Comparison of ENCODE assay signal across 19 cellular contexts in genomic region chr7:140454657-140455015, GRCh38. TPM values are rescaled to one million over a fixed set of nuclear protein-coding genes. Genes with fewer than 3 reads are reported as not detected.
DNase-seq lines count a peak whose midpoint lies in the region; ATAC-seq and TF ChIP-seq lines count a peak whose summit lies in the region.
"Had no signal": no experiment of that assay in that cellular context is flagged by ENCODE, and none has a peak within 500 bp of the region (broad histone marks: within the 10 kb centered on the region; RNA-seq: fewer than 3 reads in every experiment).

No MANE protein-coding gene starts in this region.

- CTCF ChIA-PET in activated CD4-positive, alpha-beta memory T cell treated with anti-CD3 and anti-CD28 coated beads for 36 hours (lab: Charles Lee), result interaction anchor here (1.3 to 2.0 kb wide), 5 partner anchors 11 to 558 kb away, joined by 3 to 10 read pairs (median 5); no protein-coding TSS in a partner anchor

- TF ChIP-seq POLR2A in transverse colon (IDR thresholded peaks at IDR 0.05), result no peak

- no peak for TF ChIP-seq CTCF in natural killer cell (IDR thresholded peaks at IDR 0.05)
- TF ChIP-seq CTCF in colonic mucosa (IDR thresholded peaks at IDR 0.05), result no peak
- TF ChIP-seq CTCF in transverse colon (IDR thresholded peaks at IDR 0.05), result no peak

- H3K9me3 ChIP-seq in colonic mucosa (no peaks in the 10 kb centered on the region), transverse colon (no peaks in the 10 kb centered on the region)
- H3K9me3 ChIP-seq: esophagus muscularis mucosa, ovary, sigmoid colon, uterus had no signal

- peaks cover 27% of the 10 kb centered on the region for H3K36me3 Mint-ChIP-seq in natural killer cell treated with Interleukin-12 subunit alpha and Interleukin-12 subunit beta and Interleukin-15 and Interleukin-18, amount 100 ng/mL, for 72 hours
- H3K36me3 Mint-ChIP-seq in natural killer cell, result peaks cover 46% of the 10 kb centered on the region
- peaks cover 57% of the 10 kb centered on the region for H3K36me3 Mint-ChIP-seq in activated CD4-positive, alpha-beta memory T cell treated with anti-CD3 and anti-CD28 coated beads for 36 hours

- WGBS in transverse colon (ENCODE audit: low coverage in 1 of 2), 2 donors, result 43 to 53% methylated on average over 3 to 8 of the region's 8 CpGs

- TF ChIP-seq EP300 in transverse colon (IDR thresholded peaks at IDR 0.05; ENCODE audit: low read depth), result no peak

- H3K27me3 ChIP-seq in colonic mucosa (no peaks in the 10 kb centered on the region), transverse colon (no peaks in the 10 kb centered on the region)
- H3K27me3 ChIP-seq: cardiac muscle cell, esophagus muscularis mucosa, ovary, sigmoid colon, uterus had no signal

- POLR2A ChIA-PET in activated CD4-positive, alpha-beta memory T cell treated with anti-CD3 and anti-CD28 coated beads for 36 hours (lab: Charles Lee), result interaction anchor here (1.3 to 2.3 kb wide), 4 partner anchors 8 to 79 kb away, joined by 3 to 10 read pairs (median 5); partner anchors contain the start of gene SLC37A3

- intact Hi-C loops in natural killer cell (cut with micrococcal nuclease) (no loop called here), colonic mucosa (cut with DNase I) (no loop called here), transverse colon (cut with DNase I; ENCODE audit: low total_unique reads) (no loop called here)
- intact Hi-C loops in activated CD4-positive, alpha-beta memory T cell treated with anti-CD3 and anti-CD28 coated beads for 36 hours (cut with micrococcal nuclease), result loop anchor here (1.0 to 5.0 kb wide), 3 partner anchors 22 to 78 kb away; partner anchors contain the start of gene RAB19

- peaks cover 6% of the 10 kb centered on the region for H3K4me1 ChIP-seq in colonic mucosa
- H3K4me1 ChIP-seq in transverse colon, result peaks cover 3 to 73% (median 53%) of the 10 kb centered on the region in 4 donors
- H3K4me1 ChIP-seq: esophagus muscularis mucosa, sigmoid colon, uterus had no signal

- peak overlapping the region in 1 of 2 donors; percentile 64 for H3K9ac ChIP-seq in colonic mucosa (ENCODE audit: low read depth in 2 of 2, low read length in 2 of 2)

- peak in 1 of 2 donors; percentile 24 for ATAC-seq in natural killer cell treated with Interleukin-12 subunit alpha and Interleukin-12 subunit beta and Interleukin-15 and Interleukin-18, amount 100 ng/mL, for 72 hours
- ATAC-seq in natural killer cell, result no peak
- ATAC-seq in HG03039 (IDR thresholded peaks at IDR 0.05; ENCODE audit: unreplicated experiment), result no peak
- ATAC-seq: left ventricle myocardium superior had no signal

- no peaks in the 10 kb centered on the region for H3K9me3 Mint-ChIP-seq in natural killer cell treated with Interleukin-12 subunit alpha and Interleukin-12 subunit beta and Interleukin-15 and Interleukin-18, amount 100 ng/mL, for 72 hours
- no peaks in the 10 kb centered on the region for H3K9me3 Mint-ChIP-seq in natural killer cell
- no peaks in the 10 kb centered on the region for H3K9me3 Mint-ChIP-seq in activated CD4-positive, alpha-beta memory T cell treated with anti-CD3 and anti-CD28 coated beads for 36 hours

- no peak overlapping the region for H3K4me3 Mint-ChIP-seq in natural killer cell treated with Interleukin-12 subunit alpha and Interleukin-12 subunit beta and Interleukin-15 and Interleukin-18, amount 100 ng/mL, for 72 hours
- no peak overlapping the region for H3K4me3 Mint-ChIP-seq in natural killer cell
- H3K4me3 Mint-ChIP-seq in activated CD4-positive, alpha-beta memory T cell treated with anti-CD3 and anti-CD28 coated beads for 36 hours, result no peak overlapping the region

- peak overlapping the region; percentile 3 to 72 for H3K27ac Mint-ChIP-seq in natural killer cell treated with Interleukin-12 subunit alpha and Interleukin-12 subunit beta and Interleukin-15 and Interleukin-18, amount 100 ng/mL, for 72 hours
- peak overlapping the region in 1 of 2 donors; percentile 48 for H3K27ac Mint-ChIP-seq in natural killer cell
- peak overlapping the region; percentile 87 for H3K27ac Mint-ChIP-seq in activated CD4-positive, alpha-beta memory T cell treated with anti-CD3 and anti-CD28 coated beads for 36 hours

- H3K4me3 ChIP-seq in colonic mucosa, result no peak overlapping the region
- no peak overlapping the region for H3K4me3 ChIP-seq in transverse colon
- H3K4me3 ChIP-seq: cardiac muscle cell, esophagus muscularis mucosa, ovary, sigmoid colon, uterus had no signal

- peak overlapping the region; percentile 66 for H3K27ac ChIP-seq in colonic mucosa
- peak overlapping the region; percentile 67 to 82 (median 75) for H3K27ac ChIP-seq in transverse colon
- H3K27ac ChIP-seq: cardiac muscle cell, esophagus muscularis mucosa, ovary, sigmoid colon, uterus had no signal

- no peaks in the 10 kb centered on the region for H3K27me3 Mint-ChIP-seq in natural killer cell treated with Interleukin-12 subunit alpha and Interleukin-12 subunit beta and Interleukin-15 and Interleukin-18, amount 100 ng/mL, for 72 hours
- H3K27me3 Mint-ChIP-seq in natural killer cell (ENCODE audit: low read depth in 2 of 2), result no peaks in the 10 kb centered on the region
- no peaks in the 10 kb centered on the region for H3K27me3 Mint-ChIP-seq in activated CD4-positive, alpha-beta memory T cell treated with anti-CD3 and anti-CD28 coated beads for 36 hours

- peaks cover 35 to 39% of the 10 kb centered on the region in 2 donors for H3K4me1 Mint-ChIP-seq in natural killer cell treated with Interleukin-12 subunit alpha and Interleukin-12 subunit beta and Interleukin-15 and Interleukin-18, amount 100 ng/mL, for 72 hours (ENCODE audit: low read depth in 2 of 2)
- H3K4me1 Mint-ChIP-seq in natural killer cell, result peaks cover 21 to 30% of the 10 kb centered on the region in 2 donors
- peaks cover 64% of the 10 kb centered on the region for H3K4me1 Mint-ChIP-seq in activated CD4-positive, alpha-beta memory T cell treated with anti-CD3 and anti-CD28 coated beads for 36 hours (ENCODE audit: low read depth)

- in situ Hi-C loops in transverse colon (cut with MboI; ENCODE audit: low pct_ligation_motif_present in 1 of 4, low pct_unique_long_range_greater_than_20kb in 1 of 4, low sequenced_read_pairs in 3 of 4), result no loop called here

- DNase-seq in natural killer cell treated with Interleukin-12 subunit alpha and Interleukin-12 subunit beta and Interleukin-15 and Interleukin-18, amount 100 ng/mL, for 72 hours (ENCODE audit: low spot score), result no peak
- DNase-seq in natural killer cell (no peak), colonic mucosa (no peak), transverse colon (no peak), superior temporal gyrus (ENCODE audit: extremely low spot score) (no peak), NCI-H128 (lab: John Stamatoyannopoulos, UW; ENCODE audit: unreplicated experiment) (no peak)
- DNase-seq in activated CD4-positive, alpha-beta memory T cell treated with anti-CD3 and anti-CD28 coated beads for 36 hours, result no peak
- DNase-seq: COR-L47, left ventricle myocardium superior, NCI-H187, NCI-H446, ovary, sigmoid colon, uterus had no signal

- H3K36me3 ChIP-seq in colonic mucosa, result peaks cover 9% of the 10 kb centered on the region
- H3K36me3 ChIP-seq in transverse colon, result peaks cover 0 to 48% (median 15%) of the 10 kb centered on the region in 4 donors
- H3K36me3 ChIP-seq: ovary, uterus had no signal

RNA-seq across cellular contexts. Expression of gene MKRN1, which starts 24.7 kb away (rescaled TPM):
- total RNA-seq in natural killer cell treated with Interleukin-12 subunit alpha and Interleukin-12 subunit beta and Interleukin-15 and Interleukin-18, amount 100 ng/mL, for 72 hours, result 10 to 100 TPM; 46.5 to 97.9 TPM
- 100 to 1,000 TPM; 119 to 146 (median 136) TPM for total RNA-seq in natural killer cell
- 100 to 1,000 TPM; 104 to 106 TPM for total RNA-seq in activated CD4-positive, alpha-beta memory T cell treated with anti-CD3 and anti-CD28 coated beads for 36 hours
- total RNA-seq in colonic mucosa, result 100 to 1,000 TPM; 175 to 240 TPM
- total RNA-seq in transverse colon, result 100 to 1,000 TPM; 143 to 288 (median 187) TPM

RNA-seq across cellular contexts. Expression of gene RAB19, which starts 50.8 kb away (rescaled TPM):
- 1 to 10 TPM; 1.9 to 2.4 TPM for total RNA-seq in natural killer cell treated with Interleukin-12 subunit alpha and Interleukin-12 subunit beta and Interleukin-15 and Interleukin-18, amount 100 ng/mL, for 72 hours
- total RNA-seq in natural killer cell, result 1 to 10 TPM; 1.9 to 3.3 (median 2.8) TPM
- total RNA-seq in activated CD4-positive, alpha-beta memory T cell treated with anti-CD3 and anti-CD28 coated beads for 36 hours, result 10 to 100 TPM; 13.3 to 14.5 TPM
- total RNA-seq in colonic mucosa, result 10 to 100 TPM; 18.8 to 22.7 TPM
- 10 to 100 TPM; 10.3 to 87.9 (median 18.9) TPM for total RNA-seq in transverse colon
- total RNA-seq: Daoy, esophagus muscularis mucosa, glomerular endothelial cell, left ventricle myocardium superior, sigmoid colon, uterus had no signal

RNA-seq across cellular contexts. Expression of gene SLC37A3, which starts 56.3 kb away (rescaled TPM):
- total RNA-seq in natural killer cell treated with Interleukin-12 subunit alpha and Interleukin-12 subunit beta and Interleukin-15 and Interleukin-18, amount 100 ng/mL, for 72 hours, result 10 to 100 TPM; 26.3 to 51.5 TPM
- total RNA-seq in natural killer cell (10 to 100 TPM; 19.1 to 26.4 (median 24.5) TPM), colonic mucosa (10 to 100 TPM; 47.8 to 52.9 TPM), transverse colon (100 to 1,000 TPM in 1 of 4 donors, 10 to 100 TPM in 3; 34.8 to 132 (median 76.0) TPM)
- total RNA-seq in activated CD4-positive, alpha-beta memory T cell treated with anti-CD3 and anti-CD28 coated beads for 36 hours, result 10 to 100 TPM; 74.5 to 74.7 TPM
